2 cellular contexts compared by ENCODE assay signal in the genomic region with DNA sequence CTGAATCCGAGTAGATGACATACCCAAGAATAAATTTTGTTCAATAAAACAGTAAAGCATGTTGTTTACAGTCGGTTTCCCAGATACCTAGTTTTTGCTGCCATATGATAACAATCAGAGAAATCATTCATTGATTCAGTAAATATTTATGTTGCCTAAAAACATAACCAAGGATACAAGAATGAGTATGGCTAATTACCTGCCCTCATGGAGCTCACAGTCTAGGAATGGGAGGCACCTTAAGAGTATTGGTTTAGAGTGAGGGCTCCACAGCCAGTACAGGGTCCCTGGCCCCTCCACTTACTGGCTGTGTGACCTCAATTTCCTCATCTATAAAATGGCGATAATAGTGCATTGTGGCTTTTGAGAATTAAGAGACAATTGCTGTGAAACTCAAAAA.
TF ChIP-seq lines count a peak whose summit lies in the region.

No MANE protein-coding gene starts in this region.

TF ChIP-seq in A549, 52 proteins besides CTCF, POLR2A, EP300 and RAD21:
- TF ChIP-seq SMC3 (IDR thresholded peaks at IDR 0.05): no peak
- TF ChIP-seq, protein P1, sequence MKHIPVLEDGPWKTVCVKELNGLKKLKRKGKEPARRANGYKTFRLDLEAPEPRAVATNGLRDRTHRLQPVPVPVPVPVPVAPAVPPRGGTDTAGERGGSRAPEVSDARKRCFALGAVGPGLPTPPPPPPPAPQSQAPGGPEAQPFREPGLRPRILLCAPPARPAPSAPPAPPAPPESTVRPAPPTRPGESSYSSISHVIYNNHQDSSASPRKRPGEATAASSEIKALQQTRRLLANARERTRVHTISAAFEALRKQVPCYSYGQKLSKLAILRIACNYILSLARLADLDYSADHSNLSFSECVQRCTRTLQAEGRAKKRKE (CRISPR knock-in tag; IDR thresholded peaks at IDR 0.05; ENCODE audit: low read depth): no peak
- no peak for TF ChIP-seq KDM1A (IDR thresholded peaks at IDR 0.05; ENCODE audit: low read depth)
- no peak for TF ChIP-seq JUNB (IDR thresholded peaks at IDR 0.05)
- TF ChIP-seq CBX8 (IDR thresholded peaks at IDR 0.05): no peak
TF ChIP-seq in A549: peak in this region for 0.

TF ChIP-seq in IMR-90, 13 proteins besides CTCF, POLR2A, EP300 and RAD21:
- TF ChIP-seq CHD1 (IDR thresholded peaks at IDR 0.05; ENCODE audit: low read depth, low read length) (no peak), RCOR1 (IDR thresholded peaks at IDR 0.05; ENCODE audit: insufficient replicate concordance, low read length) (no peak), SMC3 (IDR thresholded peaks at IDR 0.05; ENCODE audit: low read depth, low read length) (no peak)
- TF ChIP-seq, protein P2, sequence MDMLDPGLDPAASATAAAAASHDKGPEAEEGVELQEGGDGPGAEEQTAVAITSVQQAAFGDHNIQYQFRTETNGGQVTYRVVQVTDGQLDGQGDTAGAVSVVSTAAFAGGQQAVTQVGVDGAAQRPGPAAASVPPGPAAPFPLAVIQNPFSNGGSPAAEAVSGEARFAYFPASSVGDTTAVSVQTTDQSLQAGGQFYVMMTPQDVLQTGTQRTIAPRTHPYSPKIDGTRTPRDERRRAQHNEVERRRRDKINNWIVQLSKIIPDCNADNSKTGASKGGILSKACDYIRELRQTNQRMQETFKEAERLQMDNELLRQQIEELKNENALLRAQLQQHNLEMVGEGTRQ (IDR thresholded peaks at IDR 0.05; ENCODE audit: low read depth, low read length): no peak
TF ChIP-seq in IMR-90: peak in this region for 0.
